In the genomic region with DNA sequence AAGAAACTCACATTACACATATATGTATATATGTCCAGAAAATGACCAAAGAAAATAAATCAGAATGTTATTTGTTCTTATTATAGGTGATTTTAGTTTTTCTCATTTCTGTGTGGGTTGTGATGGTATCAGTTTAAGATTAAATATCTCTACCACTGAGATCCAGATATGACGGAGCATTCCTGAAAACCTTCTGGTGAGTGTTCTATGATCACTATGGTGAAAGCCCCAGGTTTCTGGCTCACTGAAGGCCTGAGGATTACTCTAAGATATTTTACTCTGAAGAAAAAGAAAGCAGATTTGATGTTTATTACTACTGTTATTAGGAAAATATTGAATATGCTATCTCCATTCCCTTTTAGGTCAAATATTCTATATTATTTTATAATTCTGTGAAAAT, we compare ENCODE assay signal across 1 cellular context.
TF ChIP-seq lines count a peak whose summit lies in the region.

No MANE protein-coding gene starts in this region.

TF ChIP-seq in GM23338, 12 proteins besides CTCF, POLR2A, EP300 and RAD21 (continued from another document):
- TF ChIP-seq REST (IDR thresholded peaks at IDR 0.05; ENCODE audit: unreplicated experiment) (no peak), EZH2phosphoT487 (IDR thresholded peaks at IDR 0.05; ENCODE audit: unreplicated experiment) (no peak)
